Comparison of ENCODE assay signal across 10 cellular contexts in the genomic region with DNA sequence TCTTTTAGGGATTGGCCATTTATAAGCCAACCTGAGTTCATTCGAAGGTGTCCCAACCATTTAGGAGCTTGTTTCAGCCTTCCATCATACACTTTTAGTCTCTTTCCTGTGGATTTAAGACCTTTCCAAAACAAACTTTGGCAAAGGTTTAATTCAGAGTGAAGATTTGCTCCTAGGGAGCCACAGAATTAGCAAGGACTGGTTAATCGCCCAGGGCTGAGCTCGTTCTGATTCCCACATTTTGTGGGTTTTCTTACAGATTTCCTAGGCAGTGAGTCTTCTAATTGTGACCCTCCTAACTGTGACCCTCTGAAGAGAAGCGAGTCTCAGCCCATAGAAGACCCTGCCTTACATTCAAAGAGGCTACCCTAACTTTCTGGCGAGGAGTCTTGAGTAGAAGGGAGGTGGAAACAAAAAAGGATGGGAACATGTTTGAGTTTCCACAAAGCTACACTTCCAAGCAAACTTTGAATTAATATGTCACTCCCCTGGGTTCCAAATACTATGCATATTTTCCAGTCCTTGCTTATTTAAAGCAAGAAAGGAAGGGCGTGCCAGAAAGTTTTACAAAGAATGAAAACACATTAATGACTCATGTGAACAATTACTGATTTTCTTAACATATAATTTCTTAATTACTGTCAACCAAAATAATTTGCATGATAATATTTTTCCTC.
A peak's percentile ranks its signal among the peaks of the same experiment; 100 is the strongest.
DNase-seq lines count a peak whose midpoint lies in the region; ATAC-seq and TF ChIP-seq lines count a peak whose summit lies in the region.
"Had no signal": no experiment of that assay in that cellular context is flagged by ENCODE, and none has a peak within 500 bp of the region (broad histone marks: within the 10 kb centered on the region; RNA-seq: fewer than 3 reads in every experiment).

No MANE protein-coding gene starts in this region.

- H3F3A ChIP-seq in SK-N-SH (replicated peaks; ENCODE audit: insufficient read depth): peaks cover 10% of the 10 kb centered on the region

- H3K9ac ChIP-seq in SK-N-SH: no peak overlapping the region

- CTCF ChIA-PET in SK-N-SH (lab: Yijun Ruan, JAX): interaction anchor here (1.0 to 2.8 kb wide), 4 partner anchors 10 to 225 kb away, joined by 3 to 16 read pairs (median 4); no protein-coding TSS in a partner anchor
- CTCF ChIA-PET in activated CD4-positive, alpha-beta memory T cell treated with anti-CD3 and anti-CD28 coated beads for 36 hours (lab: Charles Lee): interaction anchor here (1.0 to 9.1 kb wide), 10 partner anchors 8 to 123 kb away, joined by 3 to 80 read pairs (median 4); no protein-coding TSS in a partner anchor

- no peaks in the 10 kb centered on the region for H4K20me1 ChIP-seq in SK-N-SH (ENCODE audit: insufficient read depth)

- TF ChIP-seq RAD21 in SK-N-SH (IDR thresholded peaks at IDR 0.05; ENCODE audit: low read length): no peak

- H3K79me2 ChIP-seq in SK-N-SH (ENCODE audit: insufficient read depth): peaks cover 31% of the 10 kb centered on the region

- no peak overlapping the region for H3K4me3 ChIP-seq in SK-N-SH (ENCODE audit: low read depth in 2 of 2, low read length in 1 of 2)
- no peak overlapping the region for H3K4me3 ChIP-seq in fibroblast of villous mesenchyme (ENCODE audit: low read depth, low read length)

- H3K27me3 ChIP-seq in SK-N-SH (ENCODE audit: insufficient read depth): no peaks in the 10 kb centered on the region

- H3K27ac Mint-ChIP-seq in activated CD4-positive, alpha-beta memory T cell treated with anti-CD3 and anti-CD28 coated beads for 36 hours: peak overlapping the region; percentile 96
- H3K27ac Mint-ChIP-seq in stimulated activated naive B cell treated with anti-CD40 and anti-IgM and Interleukin-4, amounts not matched to agents 10 μg/mL and 1 μg/mL and 100 μg/mL, for 72 hours: peak overlapping the region; percentile 100
- H3K27ac Mint-ChIP-seq: dendritic cell treated with granulocyte-macrophage colony-stimulating factor and Interleukin-4, amounts not matched to agents 40 ng/mL and 50 ng/mL, for 4 days had no signal

- no peak overlapping the region for H2AFZ ChIP-seq in SK-N-SH (ENCODE audit: low read depth)

- no peaks in the 10 kb centered on the region for H3K27me3 Mint-ChIP-seq in activated CD4-positive, alpha-beta memory T cell treated with anti-CD3 and anti-CD28 coated beads for 36 hours
- no peaks in the 10 kb centered on the region for H3K27me3 Mint-ChIP-seq in stimulated activated naive B cell treated with anti-CD40 and anti-IgM and Interleukin-4, amounts not matched to agents 10 μg/mL and 1 μg/mL and 100 μg/mL, for 72 hours
- H3K27me3 Mint-ChIP-seq: dendritic cell treated with granulocyte-macrophage colony-stimulating factor and Interleukin-4, amounts not matched to agents 40 ng/mL and 50 ng/mL, for 4 days had no signal

- H3K9me3 ChIP-seq in SK-N-SH: no peaks in the 10 kb centered on the region

- H3K4me3 Mint-ChIP-seq in activated CD4-positive, alpha-beta memory T cell treated with anti-CD3 and anti-CD28 coated beads for 36 hours: peak overlapping the region; percentile 24
- peak overlapping the region; percentile 16 to 39 for H3K4me3 Mint-ChIP-seq in stimulated activated naive B cell treated with anti-CD40 and anti-IgM and Interleukin-4, amounts not matched to agents 10 μg/mL and 1 μg/mL and 100 μg/mL, for 72 hours
- H3K4me3 Mint-ChIP-seq: dendritic cell treated with granulocyte-macrophage colony-stimulating factor and Interleukin-4, amounts not matched to agents 40 ng/mL and 50 ng/mL, for 4 days had no signal

- H3K4me1 ChIP-seq in SK-N-SH (ENCODE audit: control insufficient read depth in 1 of 2, insufficient read depth in 2 of 2, low read depth in 1 of 2, low read length in 1 of 2): peaks cover 20 to 48% of the 10 kb centered on the region in 2 experiments; a peak in 3 of 4 replicates

- peaks cover 45% of the 10 kb centered on the region for H3K36me3 Mint-ChIP-seq in activated CD4-positive, alpha-beta memory T cell treated with anti-CD3 and anti-CD28 coated beads for 36 hours
- H3K36me3 Mint-ChIP-seq in stimulated activated naive B cell treated with anti-CD40 and anti-IgM and Interleukin-4, amounts not matched to agents 10 μg/mL and 1 μg/mL and 100 μg/mL, for 72 hours: peaks cover 50 to 87% of the 10 kb centered on the region in 2 donors

- H3K4me1 Mint-ChIP-seq in activated CD4-positive, alpha-beta memory T cell treated with anti-CD3 and anti-CD28 coated beads for 36 hours (ENCODE audit: low read depth): peaks cover 89% of the 10 kb centered on the region
- H3K4me1 Mint-ChIP-seq in stimulated activated naive B cell treated with anti-CD40 and anti-IgM and Interleukin-4, amounts not matched to agents 10 μg/mL and 1 μg/mL and 100 μg/mL, for 72 hours: peaks cover 42 to 87% of the 10 kb centered on the region in 2 donors

- intact Hi-C loops in activated CD4-positive, alpha-beta memory T cell treated with anti-CD3 and anti-CD28 coated beads for 36 hours (cut with micrococcal nuclease): loop anchor here (1.0 to 2.0 kb wide), 7 partner anchors 18 to 77 kb away; no protein-coding TSS in a partner anchor

- H3K27ac ChIP-seq in SK-N-SH (ENCODE audit: low read depth in 2 of 2, low read length in 1 of 2): peak overlapping the region; percentile 6 to 48; a peak in 2 of 4 replicates

- no peak for TF ChIP-seq CTCF in SK-N-SH (IDR thresholded peaks at IDR 0.05)
- TF ChIP-seq CTCF in fibroblast of villous mesenchyme (IDR thresholded peaks at IDR 0.05; ENCODE audit: insufficient read depth, low read depth, low read length): no peak

- DNase-seq in SK-N-SH (no peak), fibroblast of villous mesenchyme (ENCODE audit: low read depth) (peak; percentile 45), NCI-H2171 (lab: John Stamatoyannopoulos, UW) (no peak), NCI-H128 (lab: John Stamatoyannopoulos, UW; ENCODE audit: unreplicated experiment) (no peak), T-helper 9 cell (no peak)
- no peak for DNase-seq in activated CD4-positive, alpha-beta memory T cell treated with anti-CD3 and anti-CD28 coated beads for 36 hours
- DNase-seq in stimulated activated naive B cell treated with anti-CD40 and anti-IgM and Interleukin-4, amounts not matched to agents 10 μg/mL and 1 μg/mL and 100 μg/mL, for 72 hours: no peak
- DNase-seq: activated CD4-positive, alpha-beta T cell treated with anti-CD3 and anti-CD28 coated beads for 1 hour had no signal

- POLR2A ChIA-PET in SK-N-SH (lab: Yijun Ruan, JAX): no interaction called here
- POLR2A ChIA-PET in activated CD4-positive, alpha-beta memory T cell treated with anti-CD3 and anti-CD28 coated beads for 36 hours (lab: Charles Lee): interaction anchor here (0.5 to 8.9 kb wide), 18 partner anchors 9 to 224 kb away, joined by 3 to 163 read pairs (median 6); partner anchors contain the start of gene ARID5B

- TF ChIP-seq EP300 in SK-N-SH (IDR thresholded peaks at IDR 0.05; ENCODE audit: borderline replicate concordance in 1 of 2, low read depth in 1 of 2, low read length in 1 of 2): no peak

- no peak overlapping the region for H3K4me2 ChIP-seq in SK-N-SH

- no peak for ATAC-seq in SK-N-SH treated with all-trans-retinoic acid at 6 μM for 48 hours
- ATAC-seq in stimulated activated naive B cell treated with anti-CD40 and anti-IgM and Interleukin-4, amounts not matched to agents 10 μg/mL and 1 μg/mL and 100 μg/mL, for 72 hours (replicated peaks): no peak

- WGBS in SK-N-SH (ENCODE audit: low lambda C conversion rate): 91% methylated on average over 6 of the region's 6 CpGs

- H3K9me2 ChIP-seq in SK-N-SH: no peaks in the 10 kb centered on the region

- peaks cover 4% of the 10 kb centered on the region for H3K9me3 Mint-ChIP-seq in activated CD4-positive, alpha-beta memory T cell treated with anti-CD3 and anti-CD28 coated beads for 36 hours
- H3K9me3 Mint-ChIP-seq in stimulated activated naive B cell treated with anti-CD40 and anti-IgM and Interleukin-4, amounts not matched to agents 10 μg/mL and 1 μg/mL and 100 μg/mL, for 72 hours: peaks cover 5 to 8% of the 10 kb centered on the region in 2 donors
- H3K9me3 Mint-ChIP-seq: dendritic cell treated with granulocyte-macrophage colony-stimulating factor and Interleukin-4, amounts not matched to agents 40 ng/mL and 50 ng/mL, for 4 days had no signal

- H3K36me3 ChIP-seq in SK-N-SH (replicated peaks in 1 of 2; ENCODE audit: control insufficient read depth in 1 of 2, insufficient read depth in 2 of 2, low read length in 1 of 2): peaks cover 0 to 10% of the 10 kb centered on the region in 2 experiments

TF ChIP-seq in SK-N-SH, 30 proteins besides CTCF, POLR2A, EP300 and RAD21:
- no peak for TF ChIP-seq FOXJ3 (CRISPR knock-in tag; IDR thresholded peaks at IDR 0.05)

TF ChIP-seq in SK-N-SH treated with all-trans-retinoic acid at 6 μM for 48 hours, 23 proteins besides CTCF, POLR2A, EP300 and RAD21 (continues in another document):
- TF ChIP-seq ZFP3 (CRISPR knock-in tag; IDR thresholded peaks at IDR 0.05) (no peak), ZNF8 (CRISPR knock-in tag; IDR thresholded peaks at IDR 0.05) (no peak), PPARA (CRISPR knock-in tag; IDR thresholded peaks at IDR 0.05; ENCODE audit: borderline replicate concordance) (no peak), BACH2 (CRISPR knock-in tag; IDR thresholded peaks at IDR 0.05; ENCODE audit: borderline replicate concordance) (no peak)
- TF ChIP-seq, protein P1, sequence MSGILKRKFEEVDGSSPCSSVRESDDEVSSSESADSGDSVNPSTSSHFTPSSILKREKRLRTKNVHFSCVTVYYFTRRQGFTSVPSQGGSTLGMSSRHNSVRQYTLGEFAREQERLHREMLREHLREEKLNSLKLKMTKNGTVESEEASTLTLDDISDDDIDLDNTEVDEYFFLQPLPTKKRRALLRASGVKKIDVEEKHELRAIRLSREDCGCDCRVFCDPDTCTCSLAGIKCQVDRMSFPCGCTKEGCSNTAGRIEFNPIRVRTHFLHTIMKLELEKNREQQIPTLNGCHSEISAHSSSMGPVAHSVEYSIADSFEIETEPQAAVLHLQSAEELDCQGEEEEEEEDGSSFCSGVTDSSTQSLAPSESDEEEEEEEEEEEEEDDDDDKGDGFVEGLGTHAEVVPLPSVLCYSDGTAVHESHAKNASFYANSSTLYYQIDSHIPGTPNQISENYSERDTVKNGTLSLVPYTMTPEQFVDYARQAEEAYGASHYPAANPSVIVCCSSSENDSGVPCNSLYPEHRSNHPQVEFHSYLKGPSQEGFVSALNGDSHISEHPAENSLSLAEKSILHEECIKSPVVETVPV (CRISPR knock-in tag; IDR thresholded peaks at IDR 0.05): no peak
